Comparison of ENCODE assay signal across 11 cellular contexts in genomic region chr1:174912243-174912642, GRCh38.
A peak's percentile ranks its signal among the peaks of the same experiment; 100 is the strongest.
DNase-seq lines count a peak whose midpoint lies in the region; ATAC-seq, FAIRE-seq and TF ChIP-seq lines count a peak whose summit lies in the region.
"Had no signal": no experiment of that assay in that cellular context is flagged by ENCODE, and none has a peak within 500 bp of the region (broad histone marks: within the 10 kb centered on the region; RNA-seq: fewer than 3 reads in every experiment).

No MANE protein-coding gene starts in this region.

- ATAC-seq in HG03280 (IDR thresholded peaks at IDR 0.05; ENCODE audit: unreplicated experiment): peak; percentile 47
- peak; percentile 73 for ATAC-seq in GM12878
- peak; percentile 89 to 90 for ATAC-seq in stimulated activated naive B cell treated with anti-CD40 and anti-IgM and Interleukin-4, amounts not matched to agents 10 μg/mL and 1 μg/mL and 100 μg/mL, for 72 hours (replicated peaks)

- POLR2A ChIA-PET in GM12878 (lab: Charles Lee): interaction anchor here (0.6 to 1.5 kb wide), 3 partner anchors 24 to 318 kb away, joined by 4 read pairs; no protein-coding TSS in a partner anchor

- no peak overlapping the region for H2AFZ ChIP-seq in GM12878 (ENCODE audit: control insufficient read depth, low read depth, low read length)

- H3K4me1 Mint-ChIP-seq in stimulated activated naive B cell treated with anti-CD40 and anti-IgM and Interleukin-4, amounts not matched to agents 10 μg/mL and 1 μg/mL and 100 μg/mL, for 72 hours: peaks cover 12 to 13% of the 10 kb centered on the region in 2 donors
- peaks cover 3% of the 10 kb centered on the region for H3K4me1 Mint-ChIP-seq in osteocyte (ENCODE audit: unreplicated experiment)
- H3K4me1 Mint-ChIP-seq: neural crest cell had no signal

- H3K4me2 ChIP-seq in GM12878 (ENCODE audit: control insufficient read depth, insufficient read depth): no peak overlapping the region

- CTCF ChIA-PET in GM12878 (lab: Yijun Ruan, JAX): interaction anchor here (0.5 to 3.4 kb wide), 5 partner anchors 15 to 113 kb away, joined by 3 to 12 read pairs (median 3); no protein-coding TSS in a partner anchor

- intact Hi-C loops in GM12878 (cut with micrococcal nuclease; ENCODE audit: unreplicated experiment): no loop called here

- H3K36me3 ChIP-seq in GM12878 (ENCODE audit: control insufficient read depth in 2 of 2, insufficient read depth in 2 of 2, low read length in 1 of 2): peaks cover 0 to 3% of the 10 kb centered on the region in 2 experiments; a peak in 1 of 4 replicates

- no peaks in the 10 kb centered on the region for H3K79me2 ChIP-seq in GM12878 (ENCODE audit: control insufficient read depth, insufficient read depth, low read length)

- RAD21 ChIA-PET in GM12878 (lab: Charles Lee; ENCODE audit: unreplicated experiment): interaction anchor here (1.0 to 1.8 kb wide), 4 partner anchors 29 to 96 kb away, joined by 3 to 5 read pairs (median 4); partner anchors contain the start of gene CACYBP

- no peak for TF ChIP-seq RAD21 in GM12878 (IDR thresholded peaks at IDR 0.05; ENCODE audit: insufficient read depth, low read depth, low read length)

- TF ChIP-seq POLR2A in GM12878 (IDR thresholded peaks at IDR 0.05; ENCODE audit: low read depth, low read length): no peak

- no peak for FAIRE-seq in GM12878 (lab: Jason Lieb, UNC)

- H3K4me3 ChIP-seq in GM12878: no peak overlapping the region

- SMC1A ChIA-PET in GM12878 (lab: Charles Lee; ENCODE audit: uncharacterized antibody, unreplicated experiment): interaction anchor here (0.8 to 4.2 kb wide), 15 partner anchors 10 to 112 kb away, joined by 3 to 16 read pairs (median 3); no protein-coding TSS in a partner anchor

- H3K9me3 ChIP-seq in GM12878 (replicated peaks; ENCODE audit: control insufficient read depth, insufficient read depth, low read length): no peaks in the 10 kb centered on the region; the same call in 2 of the 3 replicates

- no peaks in the 10 kb centered on the region for H3K27me3 Mint-ChIP-seq in stimulated activated naive B cell treated with anti-CD40 and anti-IgM and Interleukin-4, amounts not matched to agents 10 μg/mL and 1 μg/mL and 100 μg/mL, for 72 hours
- H3K27me3 Mint-ChIP-seq in osteocyte (ENCODE audit: unreplicated experiment): no peaks in the 10 kb centered on the region

- in situ Hi-C loops in GM12878 (cut with MboI): no loop called here

- no peak; a peak in 1 of 4 replicates for TF ChIP-seq EP300 in GM12878 (IDR thresholded peaks at IDR 0.05; ENCODE audit: borderline replicate concordance in 1 of 2, control insufficient read depth in 1 of 2, low read depth in 2 of 2, low read length in 2 of 2)

- H3K27ac Mint-ChIP-seq in stimulated activated naive B cell treated with anti-CD40 and anti-IgM and Interleukin-4, amounts not matched to agents 10 μg/mL and 1 μg/mL and 100 μg/mL, for 72 hours: peak overlapping the region; percentile 89
- H3K27ac Mint-ChIP-seq in osteocyte (ENCODE audit: unreplicated experiment): no peak overlapping the region

- H3K9ac ChIP-seq in GM12878 (ENCODE audit: control insufficient read depth, insufficient read depth, low read length): no peak overlapping the region

- no peaks in the 10 kb centered on the region for H3K9me3 Mint-ChIP-seq in stimulated activated naive B cell treated with anti-CD40 and anti-IgM and Interleukin-4, amounts not matched to agents 10 μg/mL and 1 μg/mL and 100 μg/mL, for 72 hours
- no peaks in the 10 kb centered on the region for H3K9me3 Mint-ChIP-seq in osteocyte (ENCODE audit: unreplicated experiment)

- H3K4me3 Mint-ChIP-seq in stimulated activated naive B cell treated with anti-CD40 and anti-IgM and Interleukin-4, amounts not matched to agents 10 μg/mL and 1 μg/mL and 100 μg/mL, for 72 hours: no peak overlapping the region
- no peak overlapping the region for H3K4me3 Mint-ChIP-seq in osteocyte (ENCODE audit: unreplicated experiment)
- H3K4me3 Mint-ChIP-seq: neural crest cell had no signal

- H3K36me3 Mint-ChIP-seq in stimulated activated naive B cell treated with anti-CD40 and anti-IgM and Interleukin-4, amounts not matched to agents 10 μg/mL and 1 μg/mL and 100 μg/mL, for 72 hours: peaks cover 11 to 14% of the 10 kb centered on the region in 2 donors
- no peaks in the 10 kb centered on the region for H3K36me3 Mint-ChIP-seq in osteocyte (ENCODE audit: unreplicated experiment)

- DNase-seq in activated effector memory CD4-positive, alpha-beta T cell treated with anti-CD3 and anti-CD28 coated beads, Interleukin-2, amount 50 U/mL, for 16 hours: peak; percentile 66
- no peak for DNase-seq in activated effector memory CD4-positive, alpha-beta T cell treated with Interleukin-2 at 50 U/mL for 16 hours
- DNase-seq in GM12878 (ENCODE audit: low read depth, low spot score): peak; percentile 15
- peak; percentile 17 for DNase-seq in stimulated activated naive B cell treated with anti-CD40 and anti-IgM and Interleukin-4, amounts not matched to agents 10 μg/mL and 1 μg/mL and 100 μg/mL, for 72 hours
- DNase-seq in osteocyte (ENCODE audit: extremely low spot score, unreplicated experiment): no peak
- no peak for DNase-seq in SKM-1 treated with dmso at 0.1 percent for 144 hours (lab: John Stamatoyannopoulos, UW; ENCODE audit: unreplicated experiment)
- no peak for DNase-seq in UCSD-AML1 (lab: John Stamatoyannopoulos, UW; ENCODE audit: unreplicated experiment)
- DNase-seq: DMS53, head of caudate nucleus had no signal

- H3K27me3 ChIP-seq in GM12878 (replicated peaks in 1 of 2; ENCODE audit: control insufficient read depth in 2 of 2, insufficient read depth in 2 of 2, low read length in 1 of 2): no peaks in the 10 kb centered on the region

- H3K27ac ChIP-seq in GM12878 (ENCODE audit: control insufficient read depth, insufficient read depth): no peak overlapping the region; the same call in 1 of the 2 replicates

- TF ChIP-seq CTCF in GM12878 (IDR thresholded peaks at IDR 0.05 in 2 of 3, conservative IDR thresholded peaks at IDR 0.05 in 1 of 3; ENCODE audit: control insufficient read depth in 2 of 3, extremely low read depth in 1 of 3, insufficient read depth in 1 of 3, low read depth in 3 of 3, low read length in 3 of 3) (no peak), osteocyte (IDR thresholded peaks at IDR 0.05) (no peak)

- H3K4me1 ChIP-seq in GM12878 (ENCODE audit: control insufficient read depth, insufficient read depth, low read length): peaks cover 15% of the 10 kb centered on the region; the same call in 1 of the 2 replicates

- H4K20me1 ChIP-seq in GM12878 (ENCODE audit: control insufficient read depth, insufficient read depth): no peaks in the 10 kb centered on the region

- BruUV-seq in GM12878 (replicated peaks; lab: Mats Ljungman, UMichigan): no TSS peak

TF ChIP-seq in GM12878, 131 proteins besides CTCF, POLR2A, EP300 and RAD21:
- TF ChIP-seq RCOR1 (conservative IDR thresholded peaks at IDR 0.05; ENCODE audit: low read depth, low read length): no peak
- 0 out of 2 replicates have a peak, but pooled peaks have one; percentile 11 for TF ChIP-seq MTA2 (IDR thresholded peaks at IDR 0.05; ENCODE audit: low read depth)
- no peak for TF ChIP-seq ETV6 (conservative IDR thresholded peaks at IDR 0.05 in 1 of 2, IDR thresholded peaks at IDR 0.05 in 1 of 2; ENCODE audit: borderline replicate concordance in 1 of 2, low read depth in 1 of 2)
- peak; percentile 85 for TF ChIP-seq JUNB (IDR thresholded peaks at IDR 0.05)
- TF ChIP-seq RELB (IDR thresholded peaks at IDR 0.05; ENCODE audit: low read depth): peak; percentile 16; the same call in 1 of the 2 replicates
- peak; percentile 14; the same call in 1 of the 2 replicates for TF ChIP-seq CREM (IDR thresholded peaks at IDR 0.05; ENCODE audit: low read depth)
- peak; percentile 52; the same call in 1 of the 2 replicates for TF ChIP-seq MEF2A (IDR thresholded peaks at IDR 0.05; ENCODE audit: insufficient read depth, low read depth, low read length)
- TF ChIP-seq IRF4 (IDR thresholded peaks at IDR 0.05; ENCODE audit: low read depth, low read length): peak; percentile 57; the same call in 1 of the 2 replicates
- TF ChIP-seq ATF2 (IDR thresholded peaks at IDR 0.05; ENCODE audit: low read length): peak; percentile 51; the same call in 1 of the 2 replicates
- peak in 1 of 2 experiments; percentile 15; a peak in 1 of 4 replicates for TF ChIP-seq IKZF2 (IDR thresholded peaks at IDR 0.05)
- peak; percentile 22; the same call in 1 of the 2 replicates for TF ChIP-seq RUNX3 (IDR thresholded peaks at IDR 0.05; ENCODE audit: low read length)
- TF ChIP-seq TCF7 (IDR thresholded peaks at IDR 0.05; ENCODE audit: borderline replicate concordance): no peak
- TF ChIP-seq NFIC (IDR thresholded peaks at IDR 0.05; ENCODE audit: low read depth, low read length): peak; percentile 56; the same call in 1 of the 2 replicates
- TF ChIP-seq POU2F2 (IDR thresholded peaks at IDR 0.05; ENCODE audit: borderline replicate concordance, low read depth, low read length): 0 out of 3 replicates have a peak, but pooled peaks have one; percentile 25
- 0 out of 2 replicates have a peak, but pooled peaks have one; percentile 15 for TF ChIP-seq DPF2 (IDR thresholded peaks at IDR 0.05)
- no peak for TF ChIP-seq NR2C1 (IDR thresholded peaks at IDR 0.05)

Comparison
In these comparisons a context has a peak if more than half of its experiments do, and no peak if none do; other contexts are left out.
1. DNase-seq: peak in activated effector memory CD4-positive, alpha-beta T cell treated with anti-CD3 and anti-CD28 coated beads, Interleukin-2, amount 50 U/mL, for 16 hours (single experiment), GM12878 (single experiment) and stimulated activated naive B cell treated with anti-CD40 and anti-IgM and Interleukin-4, amounts not matched to agents 10 μg/mL and 1 μg/mL and 100 μg/mL, for 72 hours (single experiment); none in activated effector memory CD4-positive, alpha-beta T cell treated with Interleukin-2 at 50 U/mL for 16 hours (single experiment), osteocyte (single experiment), SKM-1 treated with dmso at 0.1 percent for 144 hours (single experiment) and UCSD-AML1 (single experiment).
2. Peak in every context shown above with its lines, with median percentiles within 50 percentile points of each other: ATAC-seq.